26 cellular contexts compared by ENCODE assay signal in genomic region chr2:220072669-220073235, GRCh38.
DNase-seq lines count a peak whose midpoint lies in the region; ATAC-seq and TF ChIP-seq lines count a peak whose summit lies in the region.
"Had no signal": no experiment of that assay in that cellular context is flagged by ENCODE, and none has a peak within 500 bp of the region (broad histone marks: within the 10 kb centered on the region; RNA-seq: fewer than 3 reads in every experiment).

No MANE protein-coding gene starts in this region.

- H3K9me3 ChIP-seq in parathyroid adenoma (ENCODE audit: control insufficient read depth, low read length) (no peaks in the 10 kb centered on the region), thyroid gland (no peaks in the 10 kb centered on the region), upper lobe of right lung (no peaks in the 10 kb centered on the region)
- H3K9me3 ChIP-seq: BE2C, BLaER1 had no signal

- peaks cover 48% of the 10 kb centered on the region for H3K4me1 Mint-ChIP-seq in nephron progenitor cell
- H3K4me1 Mint-ChIP-seq: CD14-positive monocyte; CD4-positive, alpha-beta memory T cell; CD4-positive, CD25-positive, alpha-beta regulatory T cell; CD8-positive, alpha-beta memory T cell had no signal

- H3K4me1 ChIP-seq in parathyroid adenoma (peaks cover 28% of the 10 kb centered on the region), thyroid gland (peaks cover 54 to 71% of the 10 kb centered on the region in 2 donors), upper lobe of right lung (no peaks in the 10 kb centered on the region)
- H3K4me1 ChIP-seq: BE2C, BLaER1 had no signal

- H3K36me3 ChIP-seq in parathyroid adenoma (ENCODE audit: control insufficient read depth, insufficient read depth, low read length) (no peaks in the 10 kb centered on the region), thyroid gland (no peaks in the 10 kb centered on the region), upper lobe of right lung (no peaks in the 10 kb centered on the region)
- H3K36me3 ChIP-seq: BE2C, BLaER1 had no signal

- no peaks in the 10 kb centered on the region for H3K27me3 Mint-ChIP-seq in nephron progenitor cell (ENCODE audit: low read depth, poor library complexity)
- H3K27me3 Mint-ChIP-seq: CD4-positive, alpha-beta memory T cell; CD4-positive, CD25-positive, alpha-beta regulatory T cell had no signal

- H3K27me3 ChIP-seq in parathyroid adenoma (ENCODE audit: control insufficient read depth, insufficient read depth, low read length): no peaks in the 10 kb centered on the region
- no peaks in the 10 kb centered on the region for H3K27me3 ChIP-seq in thyroid gland
- H3K27me3 ChIP-seq in upper lobe of right lung: no peaks in the 10 kb centered on the region
- H3K27me3 ChIP-seq: BLaER1 had no signal

- no peak for TF ChIP-seq CTCF in nephron progenitor cell (IDR thresholded peaks at IDR 0.05)
- no peak for TF ChIP-seq CTCF in parathyroid adenoma (IDR thresholded peaks at IDR 0.05)
- no peak for TF ChIP-seq CTCF in thyroid gland (IDR thresholded peaks at IDR 0.05)
- no peak for TF ChIP-seq CTCF in foreskin fibroblast (IDR thresholded peaks at IDR 0.05; ENCODE audit: low read depth, low read length)
- no peak for TF ChIP-seq CTCF in upper lobe of right lung (IDR thresholded peaks at IDR 0.05)

- 42 to 50% methylated on average over 8 of the region's 8 CpGs for WGBS in thyroid gland, 2 donors

- no peak overlapping the region for H3K9ac ChIP-seq in parathyroid adenoma
- H3K9ac ChIP-seq: BLaER1 had no signal

- H3K27ac Mint-ChIP-seq in nephron progenitor cell: peak overlapping the region; percentile 72
- H3K27ac Mint-ChIP-seq: CD4-positive, alpha-beta memory T cell; CD4-positive, CD25-positive, alpha-beta regulatory T cell; CD8-positive, alpha-beta memory T cell had no signal

- no peak for TF ChIP-seq POLR2A in thyroid gland (IDR thresholded peaks at IDR 0.05)

- ATAC-seq in upper lobe of right lung (no peak), HG03520 (IDR thresholded peaks at IDR 0.05; ENCODE audit: unreplicated experiment) (no peak), HG02678 (IDR thresholded peaks at IDR 0.05; ENCODE audit: unreplicated experiment) (no peak)
- ATAC-seq: GM12878 had no signal

- H3K27ac ChIP-seq in parathyroid adenoma (no peak overlapping the region), thyroid gland (peak overlapping the region; percentile 60 to 94 (median 85)), upper lobe of right lung (no peak overlapping the region)
- H3K27ac ChIP-seq: BLaER1 had no signal

- peak; percentile 76 for DNase-seq in left kidney (ENCODE audit: low read depth, low spot score)
- DNase-seq in nephron progenitor cell: no peak
- DNase-seq in thyroid gland: peak; percentile 59 to 80
- DNase-seq in foreskin fibroblast: no peak
- DNase-seq in upper lobe of right lung: no peak
- DNase-seq: 8988T; ACHN; BE2C; C1 segment of cervical spinal cord; CD4-positive, alpha-beta memory T cell; CD4-positive, CD25-positive, alpha-beta regulatory T cell; CD8-positive, alpha-beta memory T cell; COR-L47; DMS 273 treated with DMSO at 0.1 percent for 48 hours; DMS153; DMS53; DMS79; DND-41; EL; GDM1 had no signal

- H3K36me3 Mint-ChIP-seq in nephron progenitor cell (ENCODE audit: low read depth): no peaks in the 10 kb centered on the region
- H3K36me3 Mint-ChIP-seq: CD14-positive monocyte; CD4-positive, alpha-beta memory T cell; CD4-positive, CD25-positive, alpha-beta regulatory T cell; CD8-positive, alpha-beta memory T cell had no signal

- intact Hi-C loops in thyroid gland (cut with DNase I): no loop called here
- intact Hi-C loops in upper lobe of right lung (cut with DNase I): no loop called here

- H3K9me3 Mint-ChIP-seq in nephron progenitor cell: no peaks in the 10 kb centered on the region

- no peaks in the 10 kb centered on the region for H3K79me2 ChIP-seq in parathyroid adenoma

- peak overlapping the region; percentile 8 for H3K4me2 ChIP-seq in parathyroid adenoma (ENCODE audit: low read length)
- H3K4me2 ChIP-seq: BLaER1 had no signal

- H3K4me3 Mint-ChIP-seq in nephron progenitor cell: no peak overlapping the region
- H3K4me3 Mint-ChIP-seq: CD14-positive monocyte; CD4-positive, alpha-beta memory T cell; CD4-positive, CD25-positive, alpha-beta regulatory T cell; CD8-positive, alpha-beta memory T cell had no signal

- peak overlapping the region; percentile 8 for H2AFZ ChIP-seq in parathyroid adenoma

- H3K4me3 ChIP-seq in parathyroid adenoma (ENCODE audit: low read depth, low read length) (no peak overlapping the region), thyroid gland (replicated peaks in 1 of 3) (no peak overlapping the region), foreskin fibroblast (ENCODE audit: low read depth in 1 of 2, low read length in 2 of 2) (no peak overlapping the region), upper lobe of right lung (no peak overlapping the region)
- H3K4me3 ChIP-seq: BLaER1, GM12878 had no signal

Comparison
In these comparisons a context has a peak if more than half of its experiments do, and no peak if none do; other contexts are left out.
1. DNase-seq: peak in left kidney (single experiment) and thyroid gland (2 of 2); none in nephron progenitor cell (single experiment), foreskin fibroblast (0 of 2) and upper lobe of right lung (single experiment).
2. H3K27ac ChIP-seq: peak in thyroid gland (3 of 3); none in parathyroid adenoma (single experiment) and upper lobe of right lung (single experiment).